33 cellular contexts compared by ENCODE assay signal in the genomic region with DNA sequence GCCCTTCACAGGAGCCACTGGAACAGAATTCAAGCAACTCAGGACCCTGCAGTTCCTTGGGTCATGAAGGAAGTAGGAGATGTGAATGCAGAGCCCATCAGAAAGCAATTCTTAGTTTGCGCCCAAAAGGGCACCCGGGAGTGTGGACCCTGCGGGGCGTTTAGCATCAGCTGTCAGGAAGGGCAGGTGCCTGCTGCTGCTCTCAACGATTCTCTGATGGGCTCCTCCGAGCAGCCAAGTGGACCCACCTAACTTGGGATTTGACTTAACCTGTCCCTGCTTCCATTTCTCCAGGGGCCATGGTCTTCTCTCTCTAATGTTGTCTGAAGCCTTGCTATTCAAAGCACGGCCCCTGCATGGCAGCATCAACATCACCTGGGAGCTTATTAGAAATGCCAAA. TPM values are rescaled to one million over a fixed set of nuclear protein-coding genes. Genes with fewer than 3 reads are reported as not detected.
"Had no signal": no experiment of that assay in that cellular context is flagged by ENCODE, and none has a peak within 500 bp of the region (broad histone marks: within the 10 kb centered on the region; RNA-seq: fewer than 3 reads in every experiment).

No MANE protein-coding gene starts in this region.

- DNase-seq: cerebellar nuclear complex; dorsolateral prefrontal cortex; effector CD4-positive, alpha-beta T cell; foreskin fibroblast; gastrocnemius medialis; head of caudate nucleus; kidney; mesendoderm; midbrain; naive thymus-derived CD4-positive, alpha-beta T cell; stimulated activated CD4-positive, alpha-beta T cell treated with anti-CD3 and anti-CD28 coated beads, Interleukin-2, amount 100 ng/mL, for 24 hours; stimulated activated CD4-positive, alpha-beta T cell treated with anti-CD3 and anti-CD28 coated beads, Interleukin-4, amount 100 ng/mL, for 24 hours; stimulated activated naive CD4-positive, alpha-beta T cell treated with Interleukin-2 at 50 U/mL for 16 hours; stomach; thyroid gland had no signal

- H2AFZ ChIP-seq: parathyroid adenoma had no signal

- H3K4me3 Mint-ChIP-seq: naive thymus-derived CD4-positive, alpha-beta T cell; neural crest cell; stimulated activated effector memory CD8-positive, alpha-beta T cell treated with anti-CD3 and anti-CD28 coated beads, Interleukin-12 subunit alpha, Interleukin-12 subunit beta, amount 100 ng/mL, for 72 hours had no signal

- H3K27me3 ChIP-seq: dorsolateral prefrontal cortex, gastrocnemius medialis, left lung, right atrium auricular region, stomach, thyroid gland, vagina had no signal

- ATAC-seq: esophagus mucosa; gastrocnemius medialis; left lung; naive thymus-derived CD4-positive, alpha-beta T cell; sciatic nerve; stimulated activated effector memory CD8-positive, alpha-beta T cell treated with anti-CD3 and anti-CD28 coated beads, Interleukin-12 subunit alpha, Interleukin-12 subunit beta, amount 100 ng/mL, for 72 hours had no signal

- H3K4me1 ChIP-seq: parathyroid adenoma, prostate gland had no signal

- H3K9me3 ChIP-seq: thyroid gland, vagina had no signal

- H3K27ac Mint-ChIP-seq: naive thymus-derived CD4-positive, alpha-beta T cell; stimulated activated effector memory CD8-positive, alpha-beta T cell treated with anti-CD3 and anti-CD28 coated beads, Interleukin-12 subunit alpha, Interleukin-12 subunit beta, amount 100 ng/mL, for 72 hours had no signal

- H3K4me3 ChIP-seq: dorsolateral prefrontal cortex, gastrocnemius medialis, left lung, prostate gland, right atrium auricular region, stomach, thyroid gland, vagina had no signal

- H3K36me3 ChIP-seq: gastrocnemius medialis, left lung, prostate gland, right atrium auricular region, stomach, thyroid gland, vagina had no signal

- H3K79me2 ChIP-seq: parathyroid adenoma had no signal

- H3K9ac ChIP-seq: parathyroid adenoma had no signal

- H3K36me3 Mint-ChIP-seq: stimulated activated effector memory CD8-positive, alpha-beta T cell treated with anti-CD3 and anti-CD28 coated beads, Interleukin-12 subunit alpha, Interleukin-12 subunit beta, amount 100 ng/mL, for 72 hours had no signal

- H3K27ac ChIP-seq: dorsolateral prefrontal cortex, epithelial cell of prostate, gastrocnemius medialis, left lung, parathyroid adenoma, prostate gland, right atrium auricular region, stomach, thyroid gland, vagina had no signal

RNA-seq across cellular contexts. Expression of gene CPA5, which starts 17.1 kb away (rescaled TPM):
- total RNA-seq: esophagus mucosa, gastrocnemius medialis, glomerular endothelial cell, left lung, lower leg skin, lung microvascular endothelial cell, neural crest cell, osteoblast, right atrium auricular region, sciatic nerve, skeletal muscle tissue, stomach, subcutaneous adipose tissue, temporal lobe, thyroid gland, vagina had no signal

RNA-seq across cellular contexts. Expression of gene CPA1, which starts 18.6 kb away (rescaled TPM):
- total RNA-seq: esophagus mucosa; gastrocnemius medialis; glomerular endothelial cell; lung microvascular endothelial cell; naive thymus-derived CD4-positive, alpha-beta T cell; neural crest cell; right atrium auricular region; stomach; temporal lobe; ureter; vagina had no signal
- polyA plus RNA-seq: naive thymus-derived CD4-positive, alpha-beta T cell had no signal
